ENCODE assay signal across 15 cellular contexts in genomic region chr3:11481561-11481960, GRCh38.
DNase-seq lines count a peak whose midpoint lies in the region; FAIRE-seq and TF ChIP-seq lines count a peak whose summit lies in the region.
"Had no signal": no experiment of that assay in that cellular context is flagged by ENCODE, and none has a peak within 500 bp of the region (broad histone marks: within the 10 kb centered on the region; RNA-seq: fewer than 3 reads in every experiment).

No MANE protein-coding gene starts in this region.

- no peak for TF ChIP-seq CTCF in right atrium auricular region (IDR thresholded peaks at IDR 0.05)

- H3K9me3 ChIP-seq in right atrium auricular region: no peaks in the 10 kb centered on the region
- no peaks in the 10 kb centered on the region for H3K9me3 ChIP-seq in small intestine (ENCODE audit: control insufficient read depth, low read depth)

- H3K27me3 ChIP-seq in right atrium auricular region (no peaks in the 10 kb centered on the region), small intestine (ENCODE audit: control insufficient read depth in 2 of 2, insufficient read depth in 2 of 2, low read length in 2 of 2) (no peaks in the 10 kb centered on the region)

- H3K4me1 ChIP-seq in right atrium auricular region (peaks cover 0 to 46% of the 10 kb centered on the region in 2 donors), small intestine (ENCODE audit: control insufficient read depth in 2 of 2, insufficient read depth in 1 of 2, low read depth in 1 of 2, low read length in 1 of 2) (peaks cover 3 to 12% of the 10 kb centered on the region in 2 donors)

- WGBS in small intestine, 3 donors: 9 to 39% (median 24%) methylated on average over 3 of the region's 3 CpGs

- no peaks in the 10 kb centered on the region for H3K36me3 ChIP-seq in right atrium auricular region
- H3K36me3 ChIP-seq in small intestine (ENCODE audit: control insufficient read depth in 2 of 2, insufficient read depth in 2 of 2, low read length in 2 of 2): no peaks in the 10 kb centered on the region

- FAIRE-seq in small intestine (lab: Jason Lieb, UNC): no peak

- peak in 71 of 76 experiments; percentile 9 to 83 (median 48) for DNase-seq in HUDEP-2 (lab: John Stamatoyannopoulos, UW; ENCODE audit: unreplicated experiment in 76 of 76)
- DNase-seq in amniotic epithelial cell (ENCODE audit: low read depth): peak; percentile 67
- DNase-seq in right atrium auricular region (ENCODE audit: low spot score): peak; percentile 78
- DNase-seq in small intestine: peak; percentile 60
- DNase-seq in activated CD4-positive, alpha-beta T cell treated with anti-CD3 and anti-CD28 coated beads, Interleukin-2, amount 50 U/mL, for 1 hour: no peak
- DNase-seq in activated CD8-positive, alpha-beta memory T cell treated with anti-CD3 and anti-CD28 coated beads, Interleukin-2, amount 50 U/mL, for 48 hours: no peak
- no peak for DNase-seq in activated CD4-positive, CD25-positive, alpha-beta regulatory T cell (lab: John Stamatoyannopoulos, UW)
- DNase-seq in cerebellar cortex (ENCODE audit: low spot score): no peak
- DNase-seq: activated CD4-positive, CD25-positive, alpha-beta regulatory T cell treated with anti-CD3 and anti-CD28 coated beads, Interleukin-2, amount 50 U/mL, for 72 hours; activated naive CD4-positive, alpha-beta T cell; GM23248; Karpas-422; naive B cell; stimulated activated CD4-positive, alpha-beta T cell treated with anti-CD3 and anti-CD28 coated beads, Interleukin-15, amount 100 ng/mL, for 24 hours; stimulated activated naive CD4-positive, alpha-beta T cell treated with Interleukin-2 at 50 U/mL for 16 hours had no signal

- peak overlapping the region; percentile 55 to 59 for H3K27ac ChIP-seq in right atrium auricular region
- H3K27ac ChIP-seq in small intestine (ENCODE audit: low read depth in 1 of 2, low read length in 1 of 2): peak overlapping the region in 1 of 2 donors; percentile 1
- H3K27ac ChIP-seq: GM23248 had no signal

- H3K4me3 ChIP-seq in right atrium auricular region: no peak overlapping the region
- no peak overlapping the region for H3K4me3 ChIP-seq in small intestine (ENCODE audit: low read depth in 1 of 2, low read length in 2 of 2)
- H3K4me3 ChIP-seq: GM23248 had no signal

Comparison
In these comparisons a context has a peak if more than half of its experiments do, and no peak if none do; other contexts are left out.
1. DNase-seq: peak in HUDEP-2 (71 of 76), amniotic epithelial cell (single experiment), right atrium auricular region (single experiment) and small intestine (single experiment); none in activated CD4-positive, alpha-beta T cell treated with anti-CD3 and anti-CD28 coated beads, Interleukin-2, amount 50 U/mL, for 1 hour (single experiment), activated CD8-positive, alpha-beta memory T cell treated with anti-CD3 and anti-CD28 coated beads, Interleukin-2, amount 50 U/mL, for 48 hours (single experiment), activated CD4-positive, CD25-positive, alpha-beta regulatory T cell (0 of 4) and cerebellar cortex (single experiment).